Comparison of ENCODE assay signal across 11 cellular contexts in genomic region chr20:36728986-36729385, GRCh38. TPM values are rescaled to one million over a fixed set of nuclear protein-coding genes. Genes with fewer than 3 reads are reported as not detected.
DNase-seq lines count a peak whose midpoint lies in the region; ATAC-seq and TF ChIP-seq lines count a peak whose summit lies in the region.
"Had no signal": no experiment of that assay in that cellular context is flagged by ENCODE, and none has a peak within 500 bp of the region (broad histone marks: within the 10 kb centered on the region; RNA-seq: fewer than 3 reads in every experiment).

No MANE protein-coding gene starts in this region.

- peak; percentile 92 for ATAC-seq in activated CD4-positive, alpha-beta T cell treated with anti-CD3 and anti-CD28 coated beads for 36 hours
- ATAC-seq in HG03135 (IDR thresholded peaks at IDR 0.05; ENCODE audit: unreplicated experiment) = no peak
- ATAC-seq in heart right ventricle = no peak

- intact Hi-C loops in activated CD4-positive, alpha-beta T cell treated with anti-CD3 and anti-CD28 coated beads for 36 hours (cut with DNase I, micrococcal nuclease) = loop anchor here in 1 of 2 experiments (1.0 kb wide), 1 partner anchor 117 kb away; no protein-coding TSS in a partner anchor
- intact Hi-C loops in testis (cut with DNase I; ENCODE audit: low total_unique reads) = no loop called here
- intact Hi-C loops in heart right ventricle (cut with DNase I) = no loop called here

- no peaks in the 10 kb centered on the region for H3F3A ChIP-seq in neural progenitor cell (ENCODE audit: low read depth)

- 70 to 75% methylated on average over 3 of the region's 3 CpGs for WGBS in testis, 2 donors
- 44 to 58% methylated on average over 3 of the region's 3 CpGs for WGBS in heart right ventricle, 2 donors

- no peak for TF ChIP-seq POLR2A in testis (IDR thresholded peaks at IDR 0.05)

- H3K27ac Mint-ChIP-seq in activated CD4-positive, alpha-beta T cell treated with anti-CD3 and anti-CD28 coated beads for 36 hours = no peak overlapping the region
- no peak overlapping the region for H3K27ac Mint-ChIP-seq in neural progenitor cell
- H3K27ac Mint-ChIP-seq: mesothelial cell of epicardium had no signal

- DNase-seq in activated CD4-positive, alpha-beta T cell treated with anti-CD3 and anti-CD28 coated beads for 36 hours = peak; percentile 23
- DNase-seq in activated CD4-positive, alpha-beta T cell treated with anti-CD3 and anti-CD28 coated beads, Interleukin-2, amount 50 U/mL, for 1 hour = no peak
- DNase-seq in amniotic epithelial cell (ENCODE audit: low read depth) (peak; percentile 53), neural progenitor cell (ENCODE audit: low spot score) (peak; percentile 40), testis (no peak), heart right ventricle (no peak)
- DNase-seq: erythroblast; stimulated activated CD4-positive, alpha-beta T cell treated with anti-CD3 and anti-CD28 coated beads, Interleukin-2, amount 100 ng/mL, for 24 hours had no signal

- no peaks in the 10 kb centered on the region for H3K27me3 Mint-ChIP-seq in activated CD4-positive, alpha-beta T cell treated with anti-CD3 and anti-CD28 coated beads for 36 hours
- H3K27me3 Mint-ChIP-seq in neural progenitor cell (ENCODE audit: insufficient read depth, low read depth) = no peaks in the 10 kb centered on the region

- H3K9ac ChIP-seq in KMS-11 (no peak overlapping the region), neural progenitor cell (no peak overlapping the region)

- H3K9me3 ChIP-seq in neural progenitor cell (ENCODE audit: low read depth) (no peaks in the 10 kb centered on the region), testis (no peaks in the 10 kb centered on the region), heart right ventricle (no peaks in the 10 kb centered on the region)

- TF ChIP-seq CTCF in KMS-11 (conservative IDR thresholded peaks at IDR 0.05; ENCODE audit: low read depth, low read length) (peak; percentile 28; the same call in 1 of the 2 replicates), neural progenitor cell (IDR thresholded peaks at IDR 0.05) (peak; percentile 45), testis (IDR thresholded peaks at IDR 0.05) (no peak), heart right ventricle (IDR thresholded peaks at IDR 0.05) (no peak)

- H3K4me1 Mint-ChIP-seq in activated CD4-positive, alpha-beta T cell treated with anti-CD3 and anti-CD28 coated beads for 36 hours = peaks cover 29% of the 10 kb centered on the region
- H3K4me1 Mint-ChIP-seq in neural progenitor cell = peaks cover 4% of the 10 kb centered on the region
- H3K4me1 Mint-ChIP-seq: mesothelial cell of epicardium had no signal

- CTCF ChIA-PET in activated CD4-positive, alpha-beta T cell treated with anti-CD3 and anti-CD28 coated beads for 36 hours (lab: Charles Lee) = interaction anchor here (0.6 to 2.0 kb wide), 11 partner anchors 8 to 263 kb away, joined by 3 to 5 read pairs (median 4); partner anchors contain the start of genes RAB5IF and SLA2

- no peaks in the 10 kb centered on the region for H3K9me3 Mint-ChIP-seq in activated CD4-positive, alpha-beta T cell treated with anti-CD3 and anti-CD28 coated beads for 36 hours (ENCODE audit: low read depth)
- H3K9me3 Mint-ChIP-seq in neural progenitor cell = no peaks in the 10 kb centered on the region
- H3K9me3 Mint-ChIP-seq: mesothelial cell of epicardium had no signal

- no peaks in the 10 kb centered on the region for H3K36me3 Mint-ChIP-seq in activated CD4-positive, alpha-beta T cell treated with anti-CD3 and anti-CD28 coated beads for 36 hours (ENCODE audit: low read depth)
- H3K36me3 Mint-ChIP-seq in neural progenitor cell = no peaks in the 10 kb centered on the region
- H3K36me3 Mint-ChIP-seq: mesothelial cell of epicardium had no signal

- H3K79me2 ChIP-seq in KMS-11 (ENCODE audit: insufficient read depth, low read depth) (no peaks in the 10 kb centered on the region), neural progenitor cell (ENCODE audit: low read depth) (no peaks in the 10 kb centered on the region)

- H2AFZ ChIP-seq in KMS-11 (ENCODE audit: low read depth) = no peak overlapping the region
- H2AFZ ChIP-seq in neural progenitor cell (replicated peaks) = no peak overlapping the region

- H3K4me1 ChIP-seq in KMS-11 (ENCODE audit: low read depth, poor library complexity, severe bottlenecking) (peaks cover 8% of the 10 kb centered on the region), neural progenitor cell (peaks cover 5% of the 10 kb centered on the region), testis (peaks cover 3% of the 10 kb centered on the region), heart right ventricle (peaks cover 0 to 51% (median 22%) of the 10 kb centered on the region in 9 donors)

- H3K4me3 ChIP-seq in KMS-11 (IDR thresholded peaks at IDR 0.05; ENCODE audit: insufficient read depth, low read depth, low read length) (no peak overlapping the region), neural progenitor cell (no peak overlapping the region), testis (no peak overlapping the region), heart right ventricle (no peak overlapping the region)

- H3K4me2 ChIP-seq in KMS-11 = no peak overlapping the region
- no peak overlapping the region for H3K4me2 ChIP-seq in neural progenitor cell

- H3K27ac ChIP-seq in KMS-11 (no peak overlapping the region), neural progenitor cell (no peak overlapping the region), testis (no peak overlapping the region), heart right ventricle (peak overlapping the region in 1 of 10 donors; percentile 16)

- H3K27me3 ChIP-seq in KMS-11 (ENCODE audit: insufficient read depth, low read depth) = no peaks in the 10 kb centered on the region
- no peaks in the 10 kb centered on the region for H3K27me3 ChIP-seq in neural progenitor cell
- H3K27me3 ChIP-seq in testis = no peaks in the 10 kb centered on the region
- no peaks in the 10 kb centered on the region for H3K27me3 ChIP-seq in heart right ventricle

- POLR2A ChIA-PET in activated CD4-positive, alpha-beta T cell treated with anti-CD3 and anti-CD28 coated beads for 36 hours (lab: Charles Lee) = no interaction called here

- no peak overlapping the region for H3K4me3 Mint-ChIP-seq in activated CD4-positive, alpha-beta T cell treated with anti-CD3 and anti-CD28 coated beads for 36 hours
- no peak overlapping the region for H3K4me3 Mint-ChIP-seq in neural progenitor cell
- H3K4me3 Mint-ChIP-seq: mesothelial cell of epicardium had no signal

- no peaks in the 10 kb centered on the region for H3K36me3 ChIP-seq in KMS-11 (ENCODE audit: insufficient read depth)
- H3K36me3 ChIP-seq in neural progenitor cell = no peaks in the 10 kb centered on the region
- H3K36me3 ChIP-seq in testis (ENCODE audit: low read depth, missing control alignments) = no peaks in the 10 kb centered on the region
- H3K36me3 ChIP-seq in heart right ventricle = peaks cover 0 to 6% (median 0%) of the 10 kb centered on the region in 9 donors

- H4K20me1 ChIP-seq in KMS-11 (ENCODE audit: insufficient read depth) = no peaks in the 10 kb centered on the region
- no peaks in the 10 kb centered on the region for H4K20me1 ChIP-seq in neural progenitor cell (ENCODE audit: low read depth)

RNA-seq across cellular contexts. Expression of gene NDRG3, which starts 16.9 kb away (rescaled TPM):
- 10 to 100 TPM; 24.8 to 27.5 TPM for total RNA-seq in activated CD4-positive, alpha-beta T cell treated with anti-CD3 and anti-CD28 coated beads for 36 hours
- total RNA-seq in neural progenitor cell (ENCODE audit: low replicate concordance) (23.8 and 25.3 TPM in 2 replicates), testis (10 to 100 TPM; 65.3 to 70.7 TPM), heart right ventricle (10 to 100 TPM; 20.7 to 37.0 (median 30.7) TPM)
- polyA plus RNA-seq in testis (ENCODE audit: insufficient read depth, low read depth, low replicate concordance) (202 TPM), heart right ventricle (10 to 100 TPM; 19.3 to 23.8 TPM)

RNA-seq across cellular contexts. Expression of gene DSN1, which starts 44.6 kb away (rescaled TPM):
- total RNA-seq in activated CD4-positive, alpha-beta T cell treated with anti-CD3 and anti-CD28 coated beads for 36 hours = 10 to 100 TPM; 20.4 to 20.7 TPM
- total RNA-seq in neural progenitor cell (ENCODE audit: low replicate concordance) (34.4 and 48.2 TPM in 2 replicates), testis (10 to 100 TPM; 24.6 to 30.2 TPM), heart right ventricle (1 to 10 TPM; 3.2 to 6.0 (median 4.9) TPM)
- polyA plus RNA-seq in testis (ENCODE audit: insufficient read depth, low read depth, low replicate concordance) (38.6 TPM), heart right ventricle (1 to 10 TPM; 4.7 to 5.8 TPM)

Comparison
In these comparisons a context has a peak if more than half of its experiments do, and no peak if none do; other contexts are left out.
1. DNase-seq: peak in activated CD4-positive, alpha-beta T cell treated with anti-CD3 and anti-CD28 coated beads for 36 hours (single experiment), amniotic epithelial cell (single experiment) and neural progenitor cell (single experiment); none in activated CD4-positive, alpha-beta T cell treated with anti-CD3 and anti-CD28 coated beads, Interleukin-2, amount 50 U/mL, for 1 hour (single experiment), testis (single experiment) and heart right ventricle (0 of 2).
2. CTCF ChIP-seq: peak in KMS-11 (single experiment) and neural progenitor cell (single experiment); none in testis (0 of 3) and heart right ventricle (0 of 9).